8 cellular contexts compared by ENCODE assay signal in the genomic region with DNA sequence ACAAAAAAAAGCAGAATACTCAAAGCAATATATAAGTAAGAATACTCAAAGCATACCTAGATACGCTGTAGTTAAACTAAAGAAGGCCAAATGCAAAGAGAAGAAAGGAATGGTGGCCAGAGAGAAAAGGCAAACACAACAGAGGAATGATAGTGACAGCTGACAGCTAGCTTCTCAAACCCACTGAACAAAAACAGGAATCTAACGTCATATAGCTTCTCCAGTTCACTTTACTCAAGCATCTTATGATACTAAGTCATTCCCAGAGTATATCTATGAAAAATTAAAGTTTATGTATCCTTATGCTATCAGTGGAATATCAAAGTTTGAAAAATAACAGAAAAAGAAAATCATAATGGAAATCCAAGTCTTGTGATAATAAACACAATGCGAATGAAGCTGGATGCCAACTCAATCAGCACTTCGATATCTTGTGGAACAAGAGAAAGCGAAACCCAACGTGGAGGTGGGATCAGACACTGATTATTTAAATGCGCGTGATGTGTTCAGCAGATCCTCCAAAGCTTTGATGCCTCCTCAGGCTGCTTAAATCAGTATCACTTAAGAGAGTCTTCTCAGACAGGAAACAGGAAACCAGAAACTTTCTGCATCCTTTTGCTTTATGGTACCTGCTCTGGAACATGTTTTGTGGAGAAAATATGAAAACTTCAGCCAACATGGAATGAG.
DNase-seq lines count a peak whose midpoint lies in the region; ATAC-seq and TF ChIP-seq lines count a peak whose summit lies in the region.

No MANE protein-coding gene starts in this region.

- H3K4me1 ChIP-seq in lower lobe of right lung, result peaks cover 54% of the 10 kb centered on the region
- H3K4me1 ChIP-seq in breast epithelium, result peaks cover 0 to 4% of the 10 kb centered on the region in 2 donors

- ATAC-seq in GM19025 (IDR thresholded peaks at IDR 0.05; ENCODE audit: low read depth, unreplicated experiment), result peak; percentile 39
- peak; percentile 53 for ATAC-seq in HG03159 (IDR thresholded peaks at IDR 0.05; ENCODE audit: unreplicated experiment)
- peak; percentile 88 to 91 for ATAC-seq in activated T-cell treated with anti-CD3 and anti-CD28 coated beads, Interleukin-2, amount 50 U/mL, for 72 hours (replicated peaks in 1 of 2)
- ATAC-seq in lower lobe of right lung, result no peak

- peak; percentile 60 to 64 for DNase-seq in activated T-cell treated with anti-CD3 and anti-CD28 coated beads, Interleukin-2, amount 50 U/mL, for 72 hours
- DNase-seq in stimulated activated CD4-positive, alpha-beta T cell treated with anti-CD3 and anti-CD28 coated beads, TNF-alpha, amount 100 ng/mL, for 48 hours (ENCODE audit: low read depth in 3 of 3), result peak in 2 of 3 donors; percentile 40 to 45
- DNase-seq in MG63 (no peak), lower lobe of right lung (no peak), breast epithelium (ENCODE audit: low spot score in 2 of 2) (no peak), DMS79 treated with DMSO at 0.1 percent for 48 hours (lab: John Stamatoyannopoulos, UW) (no peak)

- H3K9me3 Mint-ChIP-seq in activated T-cell treated with anti-CD3 and anti-CD28 coated beads, Interleukin-2, amount 50 U/mL, for 72 hours, result no peaks in the 10 kb centered on the region

- no peaks in the 10 kb centered on the region for H3K9me3 ChIP-seq in MG63
- H3K9me3 ChIP-seq in lower lobe of right lung, result no peaks in the 10 kb centered on the region
- H3K9me3 ChIP-seq in breast epithelium, result no peaks in the 10 kb centered on the region

- no peak for TF ChIP-seq POLR2A in breast epithelium (IDR thresholded peaks at IDR 0.05)

- no peak overlapping the region for H3K27ac ChIP-seq in lower lobe of right lung
- no peak overlapping the region for H3K27ac ChIP-seq in breast epithelium

- H3K36me3 Mint-ChIP-seq in activated T-cell treated with anti-CD3 and anti-CD28 coated beads, Interleukin-2, amount 50 U/mL, for 72 hours (ENCODE audit: insufficient read depth in 2 of 2), result peaks cover 10 to 18% of the 10 kb centered on the region in 2 donors

- intact Hi-C loops in lower lobe of right lung (cut with DNase I), result no loop called here
- intact Hi-C loops in breast epithelium (cut with DNase I; ENCODE audit: low total_unique reads), result no loop called here

- no peaks in the 10 kb centered on the region for H3K36me3 ChIP-seq in MG63
- peaks cover 12% of the 10 kb centered on the region for H3K36me3 ChIP-seq in lower lobe of right lung
- H3K36me3 ChIP-seq in breast epithelium, result no peaks in the 10 kb centered on the region

- peak overlapping the region; percentile 97 for H3K27ac Mint-ChIP-seq in activated T-cell treated with anti-CD3 and anti-CD28 coated beads, Interleukin-2, amount 50 U/mL, for 72 hours

- H3K4me3 ChIP-seq in MG63 (no peak overlapping the region), lower lobe of right lung (no peak overlapping the region), breast epithelium (no peak overlapping the region)

- H3K27me3 ChIP-seq in MG63 (no peaks in the 10 kb centered on the region), lower lobe of right lung (ENCODE audit: low read depth) (no peaks in the 10 kb centered on the region), breast epithelium (no peaks in the 10 kb centered on the region)

- H3K4me1 Mint-ChIP-seq in activated T-cell treated with anti-CD3 and anti-CD28 coated beads, Interleukin-2, amount 50 U/mL, for 72 hours (ENCODE audit: low read depth), result peaks cover 82% of the 10 kb centered on the region

- no peaks in the 10 kb centered on the region for H3K27me3 Mint-ChIP-seq in activated T-cell treated with anti-CD3 and anti-CD28 coated beads, Interleukin-2, amount 50 U/mL, for 72 hours (ENCODE audit: low read depth)

- TF ChIP-seq CTCF in lower lobe of right lung (IDR thresholded peaks at IDR 0.05), result no peak
- no peak for TF ChIP-seq CTCF in breast epithelium (IDR thresholded peaks at IDR 0.05)

- peak overlapping the region; percentile 75 to 78 for H3K4me3 Mint-ChIP-seq in activated T-cell treated with anti-CD3 and anti-CD28 coated beads, Interleukin-2, amount 50 U/mL, for 72 hours

Comparison
In these comparisons a context has a peak if more than half of its experiments do, and no peak if none do; other contexts are left out.
1. ATAC-seq: peak in GM19025 (single experiment), HG03159 (single experiment) and activated T-cell treated with anti-CD3 and anti-CD28 coated beads, Interleukin-2, amount 50 U/mL, for 72 hours (2 of 2); none in lower lobe of right lung (0 of 2).
2. DNase-seq: peak in activated T-cell treated with anti-CD3 and anti-CD28 coated beads, Interleukin-2, amount 50 U/mL, for 72 hours (2 of 2) and stimulated activated CD4-positive, alpha-beta T cell treated with anti-CD3 and anti-CD28 coated beads, TNF-alpha, amount 100 ng/mL, for 48 hours (2 of 3); none in MG63 (single experiment), lower lobe of right lung (single experiment), breast epithelium (0 of 2) and DMS79 treated with DMSO at 0.1 percent for 48 hours (single experiment).